Comparison of ENCODE assay signal across 19 cellular contexts in the genomic region with DNA sequence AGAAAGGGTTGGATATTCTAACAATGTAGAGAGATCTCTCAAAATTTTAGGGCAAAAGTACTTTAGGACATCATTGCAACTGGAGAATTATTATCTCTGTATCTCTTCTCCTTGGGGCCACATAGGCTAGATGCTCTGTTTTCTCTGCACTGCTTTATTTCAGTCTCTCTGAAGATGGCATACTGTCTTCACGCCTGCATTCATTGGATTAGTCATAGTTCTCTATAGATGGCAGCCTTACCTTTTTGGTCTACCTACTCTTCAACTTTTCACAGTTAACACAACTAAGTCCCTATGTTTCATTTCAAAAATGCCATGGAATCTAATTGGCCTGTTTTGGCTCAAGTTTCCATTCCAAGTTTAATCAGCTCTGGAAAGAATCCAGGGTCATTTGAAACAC.
DNase-seq lines count a peak whose midpoint lies in the region; ATAC-seq and TF ChIP-seq lines count a peak whose summit lies in the region.
"Had no signal": no experiment of that assay in that cellular context is flagged by ENCODE, and none has a peak within 500 bp of the region (broad histone marks: within the 10 kb centered on the region; RNA-seq: fewer than 3 reads in every experiment).

No MANE protein-coding gene starts in this region.

- peaks cover 3% of the 10 kb centered on the region for H3K9me3 ChIP-seq in BE2C
- no peaks in the 10 kb centered on the region for H3K9me3 ChIP-seq in spleen
- no peaks in the 10 kb centered on the region for H3K9me3 ChIP-seq in Caco-2
- H3K9me3 ChIP-seq: right lobe of liver had no signal

- BruUV-seq in Caco-2 (replicated peaks; lab: Mats Ljungman, UMichigan), result no TSS peak

- TF ChIP-seq POLR2A in spleen (IDR thresholded peaks at IDR 0.05), result no peak

- POLR2A ChIA-PET in Caco-2 (lab: Charles Lee), result no interaction called here

- H3K27me3 Mint-ChIP-seq in chondrocyte (ENCODE audit: low read depth) (no peaks in the 10 kb centered on the region), Caco-2 (ENCODE audit: insufficient read depth, unreplicated experiment) (no peaks in the 10 kb centered on the region)
- H3K27me3 Mint-ChIP-seq: CD4-positive, CD25-positive, alpha-beta regulatory T cell had no signal

- H3K4me3 ChIP-seq in BE2C (ENCODE audit: low read depth, low read length), result no peak overlapping the region
- H3K4me3 ChIP-seq in spleen, result no peak overlapping the region
- no peak overlapping the region for H3K4me3 ChIP-seq in Caco-2 (ENCODE audit: low read depth, low read length)
- H3K4me3 ChIP-seq: right lobe of liver had no signal

- H3K27ac Mint-ChIP-seq in chondrocyte (ENCODE audit: unreplicated experiment) (no peak overlapping the region), Caco-2 (ENCODE audit: unreplicated experiment) (no peak overlapping the region)
- H3K27ac Mint-ChIP-seq: activated T-helper 2 cell treated with anti-CD3 and anti-CD28 coated beads, Interferon-gamma antibody, Interleukin-2, Interleukin-4, amounts not matched to agents 10 μg/mL and 5 μg/mL and 100 μg/mL, durations not matched to agents 14 hours and 24 hours and 36 hours; CD4-positive, CD25-positive, alpha-beta regulatory T cell had no signal

- TF ChIP-seq CTCF in BE2C (IDR thresholded peaks at IDR 0.05; ENCODE audit: low read depth, low read length), result no peak
- TF ChIP-seq CTCF in chondrocyte (IDR thresholded peaks at IDR 0.05), result no peak
- no peak for TF ChIP-seq CTCF in spleen (IDR thresholded peaks at IDR 0.05 in 8 of 11, conservative IDR thresholded peaks at IDR 0.05 in 3 of 11)
- TF ChIP-seq CTCF in Caco-2 (IDR thresholded peaks at IDR 0.05; ENCODE audit: insufficient read depth in 1 of 2, low read depth in 1 of 2, low read length in 1 of 2, severe bottlenecking in 1 of 2, unreplicated experiment in 1 of 2), result no peak

- H3K36me3 Mint-ChIP-seq in chondrocyte (ENCODE audit: low read depth) (no peaks in the 10 kb centered on the region), Caco-2 (ENCODE audit: insufficient read depth, unreplicated experiment) (no peaks in the 10 kb centered on the region)
- H3K36me3 Mint-ChIP-seq: CD4-positive, CD25-positive, alpha-beta regulatory T cell had no signal

- DNase-seq in BE2C (peak; percentile 22), NCI-H446 (lab: John Stamatoyannopoulos, UW) (peak; percentile 14 to 63), chondrocyte (ENCODE audit: low spot score) (no peak), spleen (no peak), Caco-2 (no peak), NCI-H2029 (lab: John Stamatoyannopoulos, UW) (no peak)
- DNase-seq: ACHN; CD4-positive, CD25-positive, alpha-beta regulatory T cell; DND-41; Karpas-422; NCI-H146; NCI-H345; right lobe of liver; SHP77 treated with DMSO at 0.1 percent for 48 hours; T-helper 2 cell had no signal

- H3K9me3 Mint-ChIP-seq in chondrocyte (ENCODE audit: low read depth) (peaks cover 3% of the 10 kb centered on the region), Caco-2 (ENCODE audit: unreplicated experiment) (no peaks in the 10 kb centered on the region)
- H3K9me3 Mint-ChIP-seq: activated T-helper 2 cell treated with anti-CD3 and anti-CD28 coated beads, Interferon-gamma antibody, Interleukin-2, Interleukin-4, amounts not matched to agents 10 μg/mL and 5 μg/mL and 100 μg/mL, durations not matched to agents 14 hours and 24 hours and 36 hours had no signal

- intact Hi-C loops in spleen (cut with DNase I; ENCODE audit: low total_unique reads) (no loop called here), Caco-2 (cut with micrococcal nuclease; ENCODE audit: unreplicated experiment) (loop anchor here (10.0 kb wide), 1 partner anchor 905 kb away; no protein-coding TSS in a partner anchor)

- H3K27me3 ChIP-seq in BE2C, result no peaks in the 10 kb centered on the region
- H3K27me3 ChIP-seq in spleen (replicated peaks in 1 of 7), result no peaks in the 10 kb centered on the region
- H3K27me3 ChIP-seq in Caco-2 (replicated peaks; ENCODE audit: control insufficient read depth, insufficient read depth, low read length), result no peaks in the 10 kb centered on the region
- H3K27me3 ChIP-seq: right lobe of liver had no signal

- no peak overlapping the region for H3K4me3 Mint-ChIP-seq in chondrocyte (ENCODE audit: unreplicated experiment)
- no peak overlapping the region for H3K4me3 Mint-ChIP-seq in Caco-2 (ENCODE audit: unreplicated experiment)
- H3K4me3 Mint-ChIP-seq: CD4-positive, CD25-positive, alpha-beta regulatory T cell had no signal

- H3K4me1 ChIP-seq in BE2C, result peaks cover 10% of the 10 kb centered on the region; the same call in 1 of the 2 replicates
- peaks cover 0 to 14% (median 3%) of the 10 kb centered on the region in 6 donors for H3K4me1 ChIP-seq in spleen
- no peaks in the 10 kb centered on the region for H3K4me1 ChIP-seq in Caco-2
- H3K4me1 ChIP-seq: right lobe of liver had no signal

- 84 to 90% (median 86%) methylated on average over 1 of the region's 1 CpG for WGBS in spleen, 5 donors

- H3K4me1 Mint-ChIP-seq in chondrocyte (ENCODE audit: low read depth), result peaks cover 6% of the 10 kb centered on the region
- no peaks in the 10 kb centered on the region for H3K4me1 Mint-ChIP-seq in Caco-2 (ENCODE audit: low read depth, unreplicated experiment)
- H3K4me1 Mint-ChIP-seq: CD4-positive, CD25-positive, alpha-beta regulatory T cell had no signal

- ATAC-seq in GM18868 (IDR thresholded peaks at IDR 0.05; ENCODE audit: unreplicated experiment) (peak; percentile 59), HG02623 (IDR thresholded peaks at IDR 0.05; ENCODE audit: unreplicated experiment) (peak; percentile 59)
- ATAC-seq: esophagus mucosa had no signal

- H3K36me3 ChIP-seq in BE2C, result no peaks in the 10 kb centered on the region
- H3K36me3 ChIP-seq in spleen, result no peaks in the 10 kb centered on the region
- no peaks in the 10 kb centered on the region for H3K36me3 ChIP-seq in Caco-2 (ENCODE audit: control insufficient read depth, insufficient read depth, low read length)
- H3K36me3 ChIP-seq: right lobe of liver had no signal

- H3K27ac ChIP-seq in spleen, result peak overlapping the region in 2 of 8 donors; percentile 17 to 28
- H3K27ac ChIP-seq: right lobe of liver had no signal

- CTCF ChIA-PET in Caco-2 (lab: Charles Lee), result no interaction called here

Comparison
In these comparisons a context has a peak if more than half of its experiments do, and no peak if none do; other contexts are left out.
1. DNase-seq: peak in BE2C (single experiment) and NCI-H446 (2 of 2); none in chondrocyte (single experiment), spleen (single experiment), Caco-2 (0 of 2) and NCI-H2029 (single experiment).